Comparison of ENCODE assay signal across 16 cellular contexts in genomic region chr17:57512258-57512657, GRCh38.
A peak's percentile ranks its signal among the peaks of the same experiment; 100 is the strongest.
DNase-seq lines count a peak whose midpoint lies in the region; FAIRE-seq and TF ChIP-seq lines count a peak whose summit lies in the region.
"Had no signal": no experiment of that assay in that cellular context is flagged by ENCODE, and none has a peak within 500 bp of the region (broad histone marks: within the 10 kb centered on the region; RNA-seq: fewer than 3 reads in every experiment).

No MANE protein-coding gene starts in this region.

- H3K27me3 ChIP-seq in WERI-Rb-1 (ENCODE audit: insufficient read depth, low read depth, severe bottlenecking) (no peaks in the 10 kb centered on the region), tibial nerve (no peaks in the 10 kb centered on the region)

- FAIRE-seq in D721Med (lab: Jason Lieb, UNC) = no peak
- FAIRE-seq: G401.6 had no signal

- TF ChIP-seq POLR2A in tibial nerve (IDR thresholded peaks at IDR 0.05) = no peak

- H3K9me3 Mint-ChIP-seq in nephron progenitor cell = no peaks in the 10 kb centered on the region
- H3K9me3 Mint-ChIP-seq: CD4-positive, alpha-beta T cell had no signal

- POLR2A ChIA-PET in HEK293 (lab: Yijun Ruan, JAX) = no interaction called here

- no peaks in the 10 kb centered on the region for H3K27me3 Mint-ChIP-seq in nephron progenitor cell (ENCODE audit: low read depth, poor library complexity)
- H3K27me3 Mint-ChIP-seq: CD4-positive, alpha-beta T cell had no signal

- no peaks in the 10 kb centered on the region for H3K9me3 ChIP-seq in HEK293 (ENCODE audit: control insufficient read depth, insufficient read depth, low read depth, low read length)
- no peaks in the 10 kb centered on the region for H3K9me3 ChIP-seq in WERI-Rb-1 (ENCODE audit: severe bottlenecking)
- H3K9me3 ChIP-seq in tibial nerve = no peaks in the 10 kb centered on the region

- H3K27ac Mint-ChIP-seq in nephron progenitor cell = peak overlapping the region; percentile 90
- H3K27ac Mint-ChIP-seq: CD4-positive, alpha-beta T cell had no signal

- CTCF ChIA-PET in HEK293 (lab: Yijun Ruan, JAX) = interaction anchor here (0.6 to 1.1 kb wide), 3 partner anchors 12 to 322 kb away, joined by 3 read pairs; no protein-coding TSS in a partner anchor

- peak; percentile 49 for DNase-seq in D721Med (ENCODE audit: insufficient read length, low spot score)
- DNase-seq in WERI-Rb-1 = peak; percentile 76
- DNase-seq in nephron progenitor cell = no peak
- DNase-seq in tibial nerve (ENCODE audit: low spot score in 2 of 2) = no peak
- DNase-seq in SHP77 treated with DMSO at 0.1 percent for 48 hours (lab: John Stamatoyannopoulos, UW) = no peak
- DNase-seq in activated CD4-positive, alpha-beta T cell treated with anti-CD3 and anti-CD28 coated beads, Interleukin-2, amount 50 U/mL, for 1 hour = no peak
- DNase-seq in hypothalamus (lab: John Stamatoyannopoulos, UW) = no peak
- DNase-seq: CD4-positive, alpha-beta T cell; DMS79; KBM-7; NCI-H1436; NCI-H2029; NCI-H510A treated with DMSO at 0.1 percent for 48 hours; RPMI8226 had no signal

- H3K36me3 ChIP-seq in HEK293 (ENCODE audit: control insufficient read depth in 2 of 2, insufficient read depth in 1 of 2, low read length in 2 of 2) (no peaks in the 10 kb centered on the region; a peak in 1 of 3 replicates), WERI-Rb-1 (peaks cover 16% of the 10 kb centered on the region), tibial nerve (no peaks in the 10 kb centered on the region)

- TF ChIP-seq EP300 in tibial nerve (IDR thresholded peaks at IDR 0.05) = no peak

- H3K4me1 Mint-ChIP-seq in nephron progenitor cell = peaks cover 57% of the 10 kb centered on the region

- TF ChIP-seq CTCF in D721Med (IDR thresholded peaks at IDR 0.05; ENCODE audit: insufficient read depth, missing control alignments) (no peak), HEK293 (tag by site-specific recombination; IDR thresholded peaks at IDR 0.05) (no peak), WERI-Rb-1 (IDR thresholded peaks at IDR 0.05; ENCODE audit: low read depth, low read length) (no peak), nephron progenitor cell (IDR thresholded peaks at IDR 0.05) (no peak), tibial nerve (IDR thresholded peaks at IDR 0.05) (no peak)

- peaks cover 4% of the 10 kb centered on the region; the same call in 1 of the 2 replicates for H3K4me1 ChIP-seq in HEK293 (ENCODE audit: control insufficient read depth, insufficient read depth, low read length)
- peaks cover 0 to 16% (median 7%) of the 10 kb centered on the region in 4 donors for H3K4me1 ChIP-seq in tibial nerve

- 87 to 97% methylated on average over 3 of the region's 3 CpGs for WGBS in tibial nerve, 2 donors

- no peak overlapping the region for H3K27ac ChIP-seq in HEK293 (ENCODE audit: extremely low read depth, low read depth, low read length)
- peak overlapping the region; percentile 98 for H3K27ac ChIP-seq in WERI-Rb-1
- H3K27ac ChIP-seq in tibial nerve = no peak overlapping the region

- peaks cover 45% of the 10 kb centered on the region for H3K36me3 Mint-ChIP-seq in nephron progenitor cell (ENCODE audit: low read depth)

- no peak overlapping the region for H3K4me3 Mint-ChIP-seq in nephron progenitor cell
- H3K4me3 Mint-ChIP-seq: CD4-positive, alpha-beta T cell had no signal

- no peak overlapping the region for H3K4me3 ChIP-seq in HEK293 (ENCODE audit: low read depth, low read length)
- H3K4me3 ChIP-seq in WERI-Rb-1 (ENCODE audit: low read depth, low read length) = no peak overlapping the region
- H3K4me3 ChIP-seq in tibial nerve = no peak overlapping the region

TF ChIP-seq in HEK293, 187 proteins besides CTCF, POLR2A, EP300 and RAD21:
- TF ChIP-seq ZNF585B (tag by site-specific recombination; IDR thresholded peaks at IDR 0.05) (no peak), SCRT2 (tag by site-specific recombination; IDR thresholded peaks at IDR 0.05) (peak; percentile 72)

Comparison
In these comparisons a context has a peak if more than half of its experiments do, and no peak if none do; other contexts are left out.
1. DNase-seq: peak in D721Med (single experiment) and WERI-Rb-1 (single experiment); none in nephron progenitor cell (single experiment), tibial nerve (0 of 2), SHP77 treated with DMSO at 0.1 percent for 48 hours (single experiment), activated CD4-positive, alpha-beta T cell treated with anti-CD3 and anti-CD28 coated beads, Interleukin-2, amount 50 U/mL, for 1 hour (single experiment) and hypothalamus (0 of 51).